In genomic region chr6:93418113-93418447, GRCh38 we compare ENCODE assay signal across 8 cellular contexts. TPM values are rescaled to one million over a fixed set of nuclear protein-coding genes. Genes with fewer than 3 reads are reported as not detected.
DNase-seq lines count a peak whose midpoint lies in the region; ATAC-seq, FAIRE-seq and TF ChIP-seq lines count a peak whose summit lies in the region.

No MANE protein-coding gene starts in this region.

- TF ChIP-seq CTCF in cardiac muscle cell (IDR thresholded peaks at IDR 0.05; ENCODE audit: low read depth, low read length) (no peak), astrocyte (IDR thresholded peaks at IDR 0.05; ENCODE audit: insufficient read depth, low read depth, low read length) (no peak), lower lobe of right lung (IDR thresholded peaks at IDR 0.05) (no peak), tibial nerve (IDR thresholded peaks at IDR 0.05) (no peak)

- DNase-seq in cardiac muscle cell (ENCODE audit: low read depth in 1 of 2, low spot score in 1 of 2), result peak in 1 of 2 donors; percentile 3
- no peak for DNase-seq in Right ventricle myocardium inferior (ENCODE audit: missing footprints)
- DNase-seq in astrocyte (ENCODE audit: low read depth), result no peak
- no peak for DNase-seq in lower lobe of right lung
- DNase-seq in tibial nerve (ENCODE audit: low spot score in 2 of 2), result no peak
- no peak for DNase-seq in stimulated activated naive CD4-positive, alpha-beta T cell treated with Interleukin-2 at 50 U/mL for 16 hours (lab: John Stamatoyannopoulos, UW)
- no peak for DNase-seq in NCI-H146 (lab: John Stamatoyannopoulos, UW)

- H3K27ac ChIP-seq in cardiac muscle cell (peak overlapping the region; percentile 70), astrocyte (ENCODE audit: low read depth, low read length) (no peak overlapping the region), lower lobe of right lung (no peak overlapping the region), tibial nerve (peak overlapping the region in 1 of 4 donors; percentile 67)

- H3K4me3 Mint-ChIP-seq in astrocyte (ENCODE audit: unreplicated experiment), result peak overlapping the region; percentile 84

- TF ChIP-seq POLR2A in tibial nerve (IDR thresholded peaks at IDR 0.05), result no peak

- peaks cover 4% of the 10 kb centered on the region for H3K4me1 Mint-ChIP-seq in astrocyte (ENCODE audit: low read depth, unreplicated experiment)

- H3K9me3 Mint-ChIP-seq in astrocyte (ENCODE audit: unreplicated experiment), result no peaks in the 10 kb centered on the region

- H3K79me2 ChIP-seq in astrocyte (ENCODE audit: insufficient read depth, low read length), result no peaks in the 10 kb centered on the region

- H4K20me1 ChIP-seq in astrocyte (ENCODE audit: insufficient read depth, low read length), result no peaks in the 10 kb centered on the region

- no peaks in the 10 kb centered on the region for H3K36me3 ChIP-seq in cardiac muscle cell
- no peaks in the 10 kb centered on the region for H3K36me3 ChIP-seq in astrocyte (ENCODE audit: insufficient read depth, low read length)
- H3K36me3 ChIP-seq in lower lobe of right lung, result no peaks in the 10 kb centered on the region
- H3K36me3 ChIP-seq in tibial nerve, result no peaks in the 10 kb centered on the region

- intact Hi-C loops in Right ventricle myocardium inferior (cut with DNase I), result no loop called here
- intact Hi-C loops in lower lobe of right lung (cut with DNase I), result no loop called here

- H3K4me3 ChIP-seq in cardiac muscle cell (peak overlapping the region; percentile 61), astrocyte (ENCODE audit: insufficient read depth, low read depth, low read length) (peak overlapping the region; percentile 78), lower lobe of right lung (peak overlapping the region; percentile 58), tibial nerve (peak overlapping the region; percentile 37 to 74 (median 52))

- no peaks in the 10 kb centered on the region for H3K27me3 ChIP-seq in cardiac muscle cell
- H3K27me3 ChIP-seq in astrocyte (ENCODE audit: insufficient read depth, low read length), result peaks cover 9% of the 10 kb centered on the region
- H3K27me3 ChIP-seq in lower lobe of right lung (ENCODE audit: low read depth), result peaks cover 85% of the 10 kb centered on the region
- peaks cover 0 to 42% of the 10 kb centered on the region in 2 donors for H3K27me3 ChIP-seq in tibial nerve

- no peak overlapping the region for H3K27ac Mint-ChIP-seq in astrocyte (ENCODE audit: unreplicated experiment)

- peaks cover 4% of the 10 kb centered on the region for H3K27me3 Mint-ChIP-seq in astrocyte (ENCODE audit: low read depth, unreplicated experiment)

- H3K36me3 Mint-ChIP-seq in astrocyte (ENCODE audit: low read depth, unreplicated experiment), result no peaks in the 10 kb centered on the region

- H3K4me2 ChIP-seq in astrocyte (ENCODE audit: low read length), result peak overlapping the region; percentile 93

- H2AFZ ChIP-seq in astrocyte (ENCODE audit: low read depth, low read length), result peak overlapping the region; percentile 80

- 1 to 5% methylated on average over 5 to 6 of the region's 6 CpGs for WGBS in tibial nerve, 2 donors

- peak overlapping the region; percentile 8 for H3K9ac ChIP-seq in astrocyte (ENCODE audit: low read length)

- ATAC-seq in Right ventricle myocardium inferior (no peak), lower lobe of right lung (no peak), GM21526 (IDR thresholded peaks at IDR 0.05; ENCODE audit: low FRiP score, unreplicated experiment) (no peak)

- H3K4me1 ChIP-seq in cardiac muscle cell (ENCODE audit: low read depth), result peaks cover 34% of the 10 kb centered on the region
- H3K4me1 ChIP-seq in astrocyte (ENCODE audit: insufficient read depth, low read length), result peaks cover 8% of the 10 kb centered on the region
- peaks cover 33% of the 10 kb centered on the region for H3K4me1 ChIP-seq in lower lobe of right lung
- peaks cover 0 to 44% (median 6%) of the 10 kb centered on the region in 4 donors for H3K4me1 ChIP-seq in tibial nerve

- TF ChIP-seq EP300 in tibial nerve (IDR thresholded peaks at IDR 0.05), result no peak

- H3K9me3 ChIP-seq in cardiac muscle cell (ENCODE audit: low read depth) (no peaks in the 10 kb centered on the region), astrocyte (ENCODE audit: insufficient read depth, low read depth, low read length) (no peaks in the 10 kb centered on the region), lower lobe of right lung (no peaks in the 10 kb centered on the region), tibial nerve (no peaks in the 10 kb centered on the region)

- FAIRE-seq in astrocyte (lab: Jason Lieb, UNC), result no peak

RNA-seq across cellular contexts. Expression of gene EPHA7, which starts 1.3 kb away (rescaled TPM):
- total RNA-seq in cardiac muscle cell, result 52.6 and 59.0 TPM in 2 replicates
- polyA plus RNA-seq in cardiac muscle cell, result 35.8 and 39.5 TPM in 2 replicates
- total RNA-seq in Right ventricle myocardium inferior, result 1.3 TPM
- total RNA-seq in astrocyte, result 0.55 and 0.82 TPM in 2 replicates
- total RNA-seq in lower lobe of right lung, result 0.86 TPM
- total RNA-seq in tibial nerve, result 1 to 10 TPM in 3 of 4 donors, under 1 TPM in 1; 0.60 to 2.0 (median 1.7) TPM

Comparison
In these comparisons a context has a peak if more than half of its experiments do, and no peak if none do; other contexts are left out.
1. RNA of gene EPHA7, which starts 1.3 kb away (total RNA-seq): 52.6 to 59.0 TPM in cardiac muscle cell; 0.60 to 2.0 TPM in tibial nerve, 1.3 TPM in Right ventricle myocardium inferior (single experiment), 0.86 TPM in lower lobe of right lung (single experiment) and 0.55 to 0.82 TPM in astrocyte; every median in the first group is over 10 times any median in the second.
2. Peak in every context shown above with its lines, with median percentiles within 50 percentile points of each other: H3K4me3 ChIP-seq.